In the genomic region with DNA sequence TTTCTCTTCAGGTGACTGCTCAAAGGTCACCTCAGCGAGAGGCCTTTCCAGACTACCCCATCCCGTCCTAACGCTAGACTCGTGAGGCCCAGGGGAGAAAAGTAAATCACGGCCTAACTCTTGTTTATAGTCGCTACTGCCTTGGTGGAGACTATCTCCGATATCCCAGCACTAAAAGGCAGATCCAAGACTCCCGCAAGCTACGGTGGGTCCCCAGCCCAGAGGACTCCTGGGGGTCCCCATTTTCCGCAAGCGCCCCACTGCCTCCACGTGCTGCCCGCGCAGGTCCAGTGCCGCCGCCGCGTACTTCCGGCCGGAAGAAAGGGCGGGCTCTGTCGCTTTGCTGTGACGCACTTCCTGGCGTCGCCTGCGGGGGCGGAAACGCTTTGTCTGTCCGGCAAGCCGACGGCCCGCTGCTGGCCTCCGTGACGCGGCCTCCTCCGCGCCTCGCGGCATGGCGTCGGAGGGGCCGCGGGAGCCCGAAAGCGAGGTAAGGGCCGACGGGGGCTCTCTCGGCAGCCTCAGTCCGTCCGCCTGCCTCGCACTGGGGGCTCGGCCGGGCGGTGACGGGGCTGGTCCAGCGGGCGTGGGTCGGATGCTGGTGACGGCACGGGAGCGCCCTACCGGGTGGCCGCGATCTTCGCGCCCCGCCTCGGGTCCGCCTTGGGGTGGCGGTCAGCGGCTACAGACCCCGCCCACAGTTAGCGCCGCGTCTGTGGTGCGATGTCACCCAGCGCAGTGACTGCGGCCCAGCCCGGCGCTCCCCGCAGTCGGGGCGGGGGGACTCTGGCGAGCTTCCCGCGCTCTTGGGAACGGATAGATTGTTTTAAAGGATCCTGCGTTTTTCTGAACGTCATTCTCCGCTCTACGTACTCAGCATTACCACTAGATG, we compare ENCODE assay signal across 8 cellular contexts. TPM values are rescaled to one million over a fixed set of nuclear protein-coding genes. Genes with fewer than 3 reads are reported as not detected.
A peak's percentile ranks its signal among the peaks of the same experiment; 100 is the strongest.
DNase-seq lines count a peak whose midpoint lies in the region; FAIRE-seq and TF ChIP-seq lines count a peak whose summit lies in the region.

A gene with protein sequence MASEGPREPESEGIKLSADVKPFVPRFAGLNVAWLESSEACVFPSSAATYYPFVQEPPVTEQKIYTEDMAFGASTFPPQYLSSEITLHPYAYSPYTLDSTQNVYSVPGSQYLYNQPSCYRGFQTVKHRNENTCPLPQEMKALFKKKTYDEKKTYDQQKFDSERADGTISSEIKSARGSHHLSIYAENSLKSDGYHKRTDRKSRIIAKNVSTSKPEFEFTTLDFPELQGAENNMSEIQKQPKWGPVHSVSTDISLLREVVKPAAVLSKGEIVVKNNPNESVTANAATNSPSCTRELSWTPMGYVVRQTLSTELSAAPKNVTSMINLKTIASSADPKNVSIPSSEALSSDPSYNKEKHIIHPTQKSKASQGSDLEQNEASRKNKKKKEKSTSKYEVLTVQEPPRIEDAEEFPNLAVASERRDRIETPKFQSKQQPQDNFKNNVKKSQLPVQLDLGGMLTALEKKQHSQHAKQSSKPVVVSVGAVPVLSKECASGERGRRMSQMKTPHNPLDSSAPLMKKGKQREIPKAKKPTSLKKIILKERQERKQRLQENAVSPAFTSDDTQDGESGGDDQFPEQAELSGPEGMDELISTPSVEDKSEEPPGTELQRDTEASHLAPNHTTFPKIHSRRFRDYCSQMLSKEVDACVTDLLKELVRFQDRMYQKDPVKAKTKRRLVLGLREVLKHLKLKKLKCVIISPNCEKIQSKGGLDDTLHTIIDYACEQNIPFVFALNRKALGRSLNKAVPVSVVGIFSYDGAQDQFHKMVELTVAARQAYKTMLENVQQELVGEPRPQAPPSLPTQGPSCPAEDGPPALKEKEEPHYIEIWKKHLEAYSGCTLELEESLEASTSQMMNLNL (plus strand): TSS at position 378 of the 892 bp plus-strand sequence. CDS start 77 bp downstream, at position 455.

- peaks cover 42% of the 10 kb centered on the region for H3K36me3 Mint-ChIP-seq in HFFc6 (ENCODE audit: low read depth)
- peaks cover 61% of the 10 kb centered on the region for H3K36me3 Mint-ChIP-seq in activated naive CD4-positive, alpha-beta T cell treated with anti-CD3 and anti-CD28 coated beads for 36 hours (ENCODE audit: low read depth)

- no peaks in the 10 kb centered on the region for H3K27me3 ChIP-seq in neutrophil

- peak; percentile 48 for FAIRE-seq in frontal cortex (lab: Jason Lieb, UNC)

- CTCF ChIA-PET in activated naive CD4-positive, alpha-beta T cell treated with anti-CD3 and anti-CD28 coated beads for 36 hours (lab: Charles Lee) = interaction anchor here (0.5 to 1.2 kb wide), 4 partner anchors 9 to 956 kb away, joined by 3 to 6 read pairs (median 3); no protein-coding TSS in a partner anchor

- intact Hi-C loops in activated naive CD4-positive, alpha-beta T cell treated with anti-CD3 and anti-CD28 coated beads for 36 hours (cut with micrococcal nuclease) = loop anchor here (1.0 to 10.0 kb wide), 8 partner anchors 8 to 666 kb away; partner anchors contain the start of gene SEMA4D

- H3K4me3 Mint-ChIP-seq in HFFc6 = peak within 1 kb of the TSS; percentile 90
- peak within 1 kb of the TSS; percentile 89 for H3K4me3 Mint-ChIP-seq in activated naive CD4-positive, alpha-beta T cell treated with anti-CD3 and anti-CD28 coated beads for 36 hours

- H3K27ac Mint-ChIP-seq in HFFc6 = peak within 1 kb of the TSS; percentile 97
- peak within 1 kb of the TSS; percentile 93 for H3K27ac Mint-ChIP-seq in activated naive CD4-positive, alpha-beta T cell treated with anti-CD3 and anti-CD28 coated beads for 36 hours

- peaks cover 7% of the 10 kb centered on the region for H3K36me3 ChIP-seq in neutrophil

- H3K4me3 ChIP-seq in GM08714 (ENCODE audit: low read length) (peak within 1 kb of the TSS; percentile 75), neutrophil (ENCODE audit: low read depth in 1 of 2, low read length in 1 of 2) (peak within 1 kb of the TSS; percentile 73 to 84)

- H3K9me3 Mint-ChIP-seq in HFFc6 = no peaks in the 10 kb centered on the region
- no peaks in the 10 kb centered on the region for H3K9me3 Mint-ChIP-seq in activated naive CD4-positive, alpha-beta T cell treated with anti-CD3 and anti-CD28 coated beads for 36 hours

- peak; percentile 95 for DNase-seq in HFFc6
- peak; percentile 98 for DNase-seq in NAMALWA (ENCODE audit: low spot score)
- peak; percentile 93 for DNase-seq in SK-N-DZ (ENCODE audit: low spot score)
- peak; percentile 95 for DNase-seq in activated naive CD4-positive, alpha-beta T cell treated with anti-CD3 and anti-CD28 coated beads for 36 hours
- DNase-seq in frontal cortex (ENCODE audit: low spot score in 2 of 2) = peak; percentile 90 to 92
- peak; percentile 61 to 98 (median 93) for DNase-seq in substantia nigra (lab: John Stamatoyannopoulos, UW)

- H3K9me3 ChIP-seq in neutrophil = no peaks in the 10 kb centered on the region

- H3K27me3 Mint-ChIP-seq in HFFc6 (ENCODE audit: insufficient read depth) = no peaks in the 10 kb centered on the region
- no peaks in the 10 kb centered on the region for H3K27me3 Mint-ChIP-seq in activated naive CD4-positive, alpha-beta T cell treated with anti-CD3 and anti-CD28 coated beads for 36 hours (ENCODE audit: low read depth)

- H3K4me1 Mint-ChIP-seq in HFFc6 (ENCODE audit: low read depth) = peaks cover 73% of the 10 kb centered on the region
- H3K4me1 Mint-ChIP-seq in activated naive CD4-positive, alpha-beta T cell treated with anti-CD3 and anti-CD28 coated beads for 36 hours (ENCODE audit: low read depth) = peaks cover 79% of the 10 kb centered on the region

- TF ChIP-seq CTCF in HFFc6 (IDR thresholded peaks at IDR 0.05) = peak; percentile 87
- TF ChIP-seq CTCF in neutrophil (IDR thresholded peaks at IDR 0.05) = peak; percentile 62

- H3K27ac ChIP-seq in neutrophil (peak within 1 kb of the TSS; percentile 92), substantia nigra (ENCODE audit: low read depth, low read length, poor library complexity, severe bottlenecking) (peak within 1 kb of the TSS; percentile 94)

- peaks cover 35 to 36% of the 10 kb centered on the region in 2 experiments for H3K4me1 ChIP-seq in neutrophil (ENCODE audit: control insufficient read depth in 1 of 2, insufficient read depth in 1 of 2, low read depth in 1 of 2, low read length in 1 of 2)

RNA-seq across cellular contexts. Expression of the gene that starts here (rescaled TPM):
- 10 to 100 TPM; 13.8 to 20.3 (median 17.3) TPM for total RNA-seq in HFFc6 (2021; fragmentation: NEBNext Ultra II Directional; extraction: Animal tissue kit (Norgen Biotek cat#: 25700))
- 58.2 and 58.9 TPM in 2 replicates for polyA plus RNA-seq in SK-N-DZ (2014; cell fraction: cytosol; rRNA removed)
- 77.3 and 101 TPM in 2 replicates for polyA plus RNA-seq in SK-N-DZ (2014; cell fraction: nucleus; rRNA removed)
- 10 to 100 TPM; 42.8 to 45.8 TPM for total RNA-seq in activated naive CD4-positive, alpha-beta T cell treated with anti-CD3 and anti-CD28 coated beads for 36 hours
- 67.7 TPM for total RNA-seq in frontal cortex

Comparison
In these comparisons a context has a peak if more than half of its experiments do, and no peak if none do; other contexts are left out.
1. Peak in every context shown above with its lines: DNase-seq, H3K4me3 ChIP-seq and H3K27ac ChIP-seq.